Comparison of ENCODE assay signal across 15 cellular contexts in genomic region chr3:174270841-174271240, GRCh38.
A peak's percentile ranks its signal among the peaks of the same experiment; 100 is the strongest.
DNase-seq lines count a peak whose midpoint lies in the region; ATAC-seq, FAIRE-seq and TF ChIP-seq lines count a peak whose summit lies in the region.
"Had no signal": no experiment of that assay in that cellular context is flagged by ENCODE, and none has a peak within 500 bp of the region (broad histone marks: within the 10 kb centered on the region; RNA-seq: fewer than 3 reads in every experiment).

No MANE protein-coding gene starts in this region.

- H3K4me3 Mint-ChIP-seq in osteocyte (ENCODE audit: unreplicated experiment), result no peak overlapping the region
- H3K4me3 Mint-ChIP-seq: activated CD4-positive, alpha-beta memory T cell treated with anti-CD3 and anti-CD28 coated beads, Interleukin-2, amount 10 ng/mL, durations not matched to agents 7 days and 5 days had no signal

- DNase-seq in AG20443 (ENCODE audit: low spot score) (peak; percentile 64), LHCN-M2 (ENCODE audit: low read depth) (peak; percentile 80), kidney tubule cell (ENCODE audit: low spot score) (peak; percentile 33), D721Med (ENCODE audit: insufficient read length, low spot score) (no peak), osteocyte (ENCODE audit: extremely low spot score, unreplicated experiment) (no peak)
- DNase-seq in activated effector memory CD4-positive, alpha-beta T cell treated with Interleukin-2 at 50 U/mL for 16 hours, result no peak
- DNase-seq: activated CD4-positive, alpha-beta memory T cell treated with anti-CD3 and anti-CD28 coated beads, Interleukin-2, amount 10 ng/mL, durations not matched to agents 7 days and 5 days; anterior cingulate cortex; kidney; MV-4-11; NCI-H345 had no signal

- no peak overlapping the region for H3K9ac ChIP-seq in endocrine pancreas (ENCODE audit: control insufficient read depth, insufficient read depth, low read length)

- H3K36me3 ChIP-seq in endocrine pancreas (ENCODE audit: control insufficient read depth, insufficient read depth, low read length), result no peaks in the 10 kb centered on the region
- H3K36me3 ChIP-seq: suprapubic skin had no signal

- peaks cover 12% of the 10 kb centered on the region for H3K4me1 ChIP-seq in endocrine pancreas (ENCODE audit: control insufficient read depth, insufficient read depth, low read length)
- H3K4me1 ChIP-seq: suprapubic skin had no signal

- ATAC-seq in GM21390 (IDR thresholded peaks at IDR 0.05; ENCODE audit: unreplicated experiment), result no peak
- ATAC-seq: SK-N-SH treated with all-trans-retinoic acid at 6 μM for 48 hours had no signal

- H3K4me3 ChIP-seq in endocrine pancreas (ENCODE audit: control insufficient read depth, insufficient read depth, low read length), result peak overlapping the region; percentile 18
- H3K4me3 ChIP-seq: suprapubic skin had no signal

- H3K36me3 Mint-ChIP-seq in osteocyte (ENCODE audit: unreplicated experiment), result no peaks in the 10 kb centered on the region

- peaks cover 4% of the 10 kb centered on the region for H3K4me1 Mint-ChIP-seq in osteocyte (ENCODE audit: unreplicated experiment)
- H3K4me1 Mint-ChIP-seq: activated CD4-positive, alpha-beta memory T cell treated with anti-CD3 and anti-CD28 coated beads, Interleukin-2, amount 10 ng/mL, durations not matched to agents 7 days and 5 days had no signal

- no peaks in the 10 kb centered on the region for H3K27me3 Mint-ChIP-seq in osteocyte (ENCODE audit: unreplicated experiment)
- H3K27me3 Mint-ChIP-seq: activated CD4-positive, alpha-beta memory T cell treated with anti-CD3 and anti-CD28 coated beads, Interleukin-2, amount 10 ng/mL, durations not matched to agents 7 days and 5 days had no signal

- no peak for FAIRE-seq in D721Med (lab: Jason Lieb, UNC)
- FAIRE-seq: kidney had no signal

- H3K9me3 ChIP-seq in endocrine pancreas (ENCODE audit: control insufficient read depth, low read length), result no peaks in the 10 kb centered on the region
- H3K9me3 ChIP-seq: suprapubic skin had no signal

- TF ChIP-seq CTCF in D721Med (IDR thresholded peaks at IDR 0.05; ENCODE audit: insufficient read depth, missing control alignments), result no peak
- no peak for TF ChIP-seq CTCF in osteocyte (IDR thresholded peaks at IDR 0.05)

- no peak overlapping the region for H3K27ac Mint-ChIP-seq in osteocyte (ENCODE audit: unreplicated experiment)
- H3K27ac Mint-ChIP-seq: activated CD4-positive, alpha-beta memory T cell treated with anti-CD3 and anti-CD28 coated beads, Interleukin-2, amount 10 ng/mL, durations not matched to agents 7 days and 5 days had no signal

- no peaks in the 10 kb centered on the region for H3K9me3 Mint-ChIP-seq in osteocyte (ENCODE audit: unreplicated experiment)
- H3K9me3 Mint-ChIP-seq: activated CD4-positive, alpha-beta memory T cell treated with anti-CD3 and anti-CD28 coated beads, Interleukin-2, amount 10 ng/mL, durations not matched to agents 7 days and 5 days had no signal

- H3K27me3 ChIP-seq in endocrine pancreas (ENCODE audit: control insufficient read depth, insufficient read depth, low read length), result no peaks in the 10 kb centered on the region
- H3K27me3 ChIP-seq: suprapubic skin had no signal

Comparison
In these comparisons a context has a peak if more than half of its experiments do, and no peak if none do; other contexts are left out.
1. DNase-seq: peak in AG20443 (single experiment), LHCN-M2 (single experiment) and kidney tubule cell (single experiment); none in D721Med (single experiment), activated effector memory CD4-positive, alpha-beta T cell treated with Interleukin-2 at 50 U/mL for 16 hours (single experiment) and osteocyte (single experiment).